In genomic region chr1:117710710-117711109, GRCh38 we compare ENCODE assay signal across 11 cellular contexts.
A peak's percentile ranks its signal among the peaks of the same experiment; 100 is the strongest.
DNase-seq lines count a peak whose midpoint lies in the region; ATAC-seq, FAIRE-seq and TF ChIP-seq lines count a peak whose summit lies in the region.
"Had no signal": no experiment of that assay in that cellular context is flagged by ENCODE, and none has a peak within 500 bp of the region (broad histone marks: within the 10 kb centered on the region; RNA-seq: fewer than 3 reads in every experiment).

No MANE protein-coding gene starts in this region.

- H3K36me3 Mint-ChIP-seq in activated naive CD8-positive, alpha-beta T cell treated with anti-CD3 and anti-CD28 coated beads, Interleukin-2, amount 50 U/mL, for 24 hours (ENCODE audit: low read depth): peaks cover 2% of the 10 kb centered on the region
- no peaks in the 10 kb centered on the region for H3K36me3 Mint-ChIP-seq in activated CD4-positive, alpha-beta memory T cell treated with anti-CD3 and anti-CD28 coated beads for 36 hours

- 18% methylated on average over 8 of the region's 8 CpGs for WGBS in HepG2 (ENCODE audit: low lambda C conversion rate)
- WGBS in lower leg skin, 2 donors: 89 to 90% methylated on average over 8 of the region's 8 CpGs

- CTCF ChIA-PET in HepG2 (lab: Yijun Ruan, JAX; ENCODE audit: low intra/inter-chr PET ratio, low total read pairs): interaction anchor here (2.0 kb wide), 1 partner anchor 43 kb away, joined by 8 read pairs; no protein-coding TSS in a partner anchor
- CTCF ChIA-PET in activated CD4-positive, alpha-beta memory T cell treated with anti-CD3 and anti-CD28 coated beads for 36 hours (lab: Charles Lee): interaction anchor here (0.8 to 2.4 kb wide), 5 partner anchors 11 to 49 kb away, joined by 3 to 12 read pairs (median 4); no protein-coding TSS in a partner anchor

- peaks cover 3% of the 10 kb centered on the region for H3K27me3 Mint-ChIP-seq in activated naive CD8-positive, alpha-beta T cell treated with anti-CD3 and anti-CD28 coated beads, Interleukin-2, amount 50 U/mL, for 24 hours
- peaks cover 2% of the 10 kb centered on the region for H3K27me3 Mint-ChIP-seq in activated CD4-positive, alpha-beta memory T cell treated with anti-CD3 and anti-CD28 coated beads for 36 hours

- TF ChIP-seq CTCF in GM06990 (IDR thresholded peaks at IDR 0.05; ENCODE audit: insufficient read depth, low read length, poor library complexity, severe bottlenecking): peak; percentile 46
- TF ChIP-seq CTCF in HepG2 (CRISPR knock-in tag; IDR thresholded peaks at IDR 0.05): peak; percentile 65
- no peak for TF ChIP-seq CTCF in lower leg skin (IDR thresholded peaks at IDR 0.05)

- H3K4me2 ChIP-seq in HepG2 (ENCODE audit: low read depth, low read length): no peak overlapping the region

- TF ChIP-seq POLR2A in HepG2 (IDR thresholded peaks at IDR 0.05; ENCODE audit: insufficient read depth in 1 of 2, low read depth in 2 of 2, low read length in 2 of 2): no peak
- no peak for TF ChIP-seq POLR2A in lower leg skin (IDR thresholded peaks at IDR 0.05)

- in situ Hi-C loops in HepG2 (cut with HindIII; ENCODE audit: extremely low pct_ligation_motif_present, low pct_unique_long_range_greater_than_20kb): no loop called here

- no peaks in the 10 kb centered on the region for H3K9me3 ChIP-seq in HepG2 (ENCODE audit: low read length)

- no peak overlapping the region for H3K4me3 ChIP-seq in GM06990 (replicated peaks; ENCODE audit: low read depth, low read length)
- no peak overlapping the region for H3K4me3 ChIP-seq in HepG2 (replicated peaks in 1 of 3; ENCODE audit: insufficient read depth in 1 of 3, low read depth in 2 of 3, low read length in 3 of 3)
- no peak overlapping the region for H3K4me3 ChIP-seq in lower leg skin (ENCODE audit: low read depth, poor library complexity, severe bottlenecking)

- H3K9me3 Mint-ChIP-seq in activated naive CD8-positive, alpha-beta T cell treated with anti-CD3 and anti-CD28 coated beads, Interleukin-2, amount 50 U/mL, for 24 hours: no peaks in the 10 kb centered on the region
- peaks cover under 1% of the 10 kb centered on the region for H3K9me3 Mint-ChIP-seq in activated CD4-positive, alpha-beta memory T cell treated with anti-CD3 and anti-CD28 coated beads for 36 hours

- no peaks in the 10 kb centered on the region for H4K20me1 ChIP-seq in HepG2 (ENCODE audit: insufficient read depth, low read length)

- TF ChIP-seq RAD21 in Ishikawa (IDR thresholded peaks at IDR 0.05; ENCODE audit: low read depth) (peak; percentile 41), HepG2 (CRISPR knock-in tag; IDR thresholded peaks at IDR 0.05) (no peak)

- POLR2A ChIA-PET in HepG2 (lab: Yijun Ruan, JAX): no interaction called here
- POLR2A ChIA-PET in activated CD4-positive, alpha-beta memory T cell treated with anti-CD3 and anti-CD28 coated beads for 36 hours (lab: Charles Lee): no interaction called here

- H3K9ac ChIP-seq in HepG2 (ENCODE audit: insufficient read depth, low read depth, low read length): no peak overlapping the region

- DNase-seq in GM06990 (ENCODE audit: extremely low read depth, insufficient read length) (no peak), HepG2 (ENCODE audit: low spot score) (no peak), NCI-H187 treated with DMSO at 0.1 percent for 48 hours (lab: John Stamatoyannopoulos, UW) (no peak), lower leg skin (ENCODE audit: low spot score in 2 of 2) (no peak)
- DNase-seq in activated naive CD8-positive, alpha-beta T cell treated with anti-CD3 and anti-CD28 coated beads, Interleukin-2, amount 50 U/mL, for 24 hours: peak; percentile 11
- no peak for DNase-seq in stimulated activated CD4-positive, alpha-beta T cell treated with anti-CD3 and anti-CD28 coated beads, Interleukin-4, amount 100 ng/mL, for 4 hours
- no peak for DNase-seq in activated CD4-positive, alpha-beta memory T cell treated with anti-CD3 and anti-CD28 coated beads for 36 hours
- DNase-seq: activated T-cell treated with anti-CD3 and anti-CD28 coated beads, Interleukin-2, amount 50 U/mL, for 4 hours; naive thymus-derived CD8-positive, alpha-beta T cell; NCI-H345 had no signal

- peaks cover 4% of the 10 kb centered on the region for H3K27me3 ChIP-seq in GM06990 (replicated peaks; ENCODE audit: control insufficient read depth, insufficient read depth, low read length)
- peaks cover 1 to 5% of the 10 kb centered on the region in 2 experiments; a peak in 1 of 5 replicates for H3K27me3 ChIP-seq in HepG2 (ENCODE audit: control insufficient read depth in 1 of 2, insufficient read depth in 2 of 2, low read length in 2 of 2)

- no TSS peak for BruUV-seq in HepG2 (replicated peaks; lab: Mats Ljungman, UMichigan)

- FAIRE-seq in HepG2 (lab: Jason Lieb, UNC): no peak

- no peak overlapping the region for H2AFZ ChIP-seq in HepG2 (ENCODE audit: low read length)

- ATAC-seq in activated naive CD8-positive, alpha-beta T cell treated with anti-CD3 and anti-CD28 coated beads, Interleukin-2, amount 50 U/mL, for 24 hours: no peak
- ATAC-seq in HepG2: peak; percentile 67
- ATAC-seq: activated T-cell treated with anti-CD3 and anti-CD28 coated beads, Interleukin-2, amount 50 U/mL, for 4 hours; naive thymus-derived CD8-positive, alpha-beta T cell had no signal

- no peaks in the 10 kb centered on the region for H3K36me3 ChIP-seq in GM06990 (ENCODE audit: control insufficient read depth, insufficient read depth, low read length)
- no peaks in the 10 kb centered on the region for H3K36me3 ChIP-seq in HepG2 (replicated peaks in 1 of 2; ENCODE audit: control insufficient read depth in 1 of 2, insufficient read depth in 2 of 2, low read length in 2 of 2)

- no peaks in the 10 kb centered on the region for H3K4me1 Mint-ChIP-seq in activated naive CD8-positive, alpha-beta T cell treated with anti-CD3 and anti-CD28 coated beads, Interleukin-2, amount 50 U/mL, for 24 hours
- no peaks in the 10 kb centered on the region for H3K4me1 Mint-ChIP-seq in activated CD4-positive, alpha-beta memory T cell treated with anti-CD3 and anti-CD28 coated beads for 36 hours (ENCODE audit: low read depth)
- H3K4me1 Mint-ChIP-seq: naive thymus-derived CD8-positive, alpha-beta T cell had no signal

- TF ChIP-seq EP300 in Ishikawa (IDR thresholded peaks at IDR 0.05; ENCODE audit: borderline replicate concordance): no peak
- TF ChIP-seq EP300 in HepG2 (IDR thresholded peaks at IDR 0.05; ENCODE audit: low read depth in 2 of 2, low read length in 2 of 2): no peak
- no peak for TF ChIP-seq EP300 in HepG2 (CRISPR knock-in tag; IDR thresholded peaks at IDR 0.05; ENCODE audit: borderline replicate concordance)

- H3K4me1 ChIP-seq in HepG2 (ENCODE audit: insufficient read depth, low read length): no peaks in the 10 kb centered on the region

- H3K27ac Mint-ChIP-seq in activated naive CD8-positive, alpha-beta T cell treated with anti-CD3 and anti-CD28 coated beads, Interleukin-2, amount 50 U/mL, for 24 hours: no peak overlapping the region
- H3K27ac Mint-ChIP-seq in activated CD4-positive, alpha-beta memory T cell treated with anti-CD3 and anti-CD28 coated beads for 36 hours: no peak overlapping the region

- no peak overlapping the region for H3K4me3 Mint-ChIP-seq in activated naive CD8-positive, alpha-beta T cell treated with anti-CD3 and anti-CD28 coated beads, Interleukin-2, amount 50 U/mL, for 24 hours
- no peak overlapping the region for H3K4me3 Mint-ChIP-seq in activated CD4-positive, alpha-beta memory T cell treated with anti-CD3 and anti-CD28 coated beads for 36 hours
- H3K4me3 Mint-ChIP-seq: activated T-cell treated with anti-CD3 and anti-CD28 coated beads, Interleukin-2, amount 50 U/mL, for 4 hours; naive thymus-derived CD8-positive, alpha-beta T cell had no signal

- H3K27ac ChIP-seq in HepG2 (ENCODE audit: extremely low read length, insufficient read depth, low read length): no peak overlapping the region

- intact Hi-C loops in HepG2 (cut with micrococcal nuclease; ENCODE audit: unreplicated experiment) (loop anchor here (1.0 to 2.0 kb wide), 2 partner anchors 44 to 185 kb away; no protein-coding TSS in a partner anchor), lower leg skin (cut with DNase I; ENCODE audit: low total_unique reads) (no loop called here)
- intact Hi-C loops in activated CD4-positive, alpha-beta memory T cell treated with anti-CD3 and anti-CD28 coated beads for 36 hours (cut with micrococcal nuclease): no loop called here

- no peaks in the 10 kb centered on the region for H3K79me2 ChIP-seq in HepG2 (ENCODE audit: insufficient read depth, low read length)

TF ChIP-seq in Ishikawa, 13 proteins besides CTCF, POLR2A, EP300 and RAD21 (continues in another document):
- TF ChIP-seq YY1 (IDR thresholded peaks at IDR 0.05; ENCODE audit: low read depth) (no peak), TCF12 (IDR thresholded peaks at IDR 0.05; ENCODE audit: low read depth) (no peak), TEAD4 (IDR thresholded peaks at IDR 0.05) (no peak)

TF ChIP-seq in HepG2, 621 proteins besides CTCF, POLR2A, EP300 and RAD21 (continues in another document):
- TF ChIP-seq HOXD1 (CRISPR knock-in tag; IDR thresholded peaks at IDR 0.05) (no peak), TMF1 (CRISPR knock-in tag; IDR thresholded peaks at IDR 0.05; ENCODE audit: low read depth) (no peak), KDM5B (CRISPR knock-in tag; IDR thresholded peaks at IDR 0.05; ENCODE audit: borderline replicate concordance) (no peak), STAG1 (CRISPR knock-in tag; IDR thresholded peaks at IDR 0.05) (peak; percentile 59), ZNF644 (CRISPR knock-in tag; IDR thresholded peaks at IDR 0.05; ENCODE audit: low read depth) (no peak)
- TF ChIP-seq, protein P1, sequence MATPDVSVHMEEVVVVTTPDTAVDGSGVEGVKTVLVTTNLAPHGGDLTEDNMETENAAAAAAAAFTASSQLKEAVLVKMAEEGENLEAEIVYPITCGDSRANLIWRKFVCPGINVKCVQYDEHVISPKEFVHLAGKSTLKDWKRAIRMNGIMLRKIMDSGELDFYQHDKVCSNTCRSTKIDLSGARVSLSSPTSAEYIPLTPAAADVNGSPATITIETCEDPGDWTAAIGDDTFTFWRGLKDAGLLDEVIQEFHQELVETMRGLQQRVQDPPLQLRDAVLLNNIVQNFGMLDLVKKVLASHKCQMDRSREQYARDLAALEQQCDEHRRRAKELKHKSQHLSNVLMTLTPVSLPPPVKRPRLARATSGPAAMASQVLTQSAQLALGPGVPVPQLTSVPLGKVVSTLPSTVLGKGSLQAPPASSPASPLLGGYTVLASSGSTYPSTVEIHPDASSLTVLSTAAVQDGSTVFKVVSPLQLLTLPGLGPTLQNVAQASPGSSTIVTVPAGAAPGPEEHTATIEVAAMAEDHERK (CRISPR knock-in tag; IDR thresholded peaks at IDR 0.05; ENCODE audit: low read depth): no peak
- TF ChIP-seq, protein P2, sequence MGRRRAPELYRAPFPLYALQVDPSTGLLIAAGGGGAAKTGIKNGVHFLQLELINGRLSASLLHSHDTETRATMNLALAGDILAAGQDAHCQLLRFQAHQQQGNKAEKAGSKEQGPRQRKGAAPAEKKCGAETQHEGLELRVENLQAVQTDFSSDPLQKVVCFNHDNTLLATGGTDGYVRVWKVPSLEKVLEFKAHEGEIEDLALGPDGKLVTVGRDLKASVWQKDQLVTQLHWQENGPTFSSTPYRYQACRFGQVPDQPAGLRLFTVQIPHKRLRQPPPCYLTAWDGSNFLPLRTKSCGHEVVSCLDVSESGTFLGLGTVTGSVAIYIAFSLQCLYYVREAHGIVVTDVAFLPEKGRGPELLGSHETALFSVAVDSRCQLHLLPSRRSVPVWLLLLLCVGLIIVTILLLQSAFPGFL (CRISPR knock-in tag; IDR thresholded peaks at IDR 0.05): no peak

Comparison
In these comparisons a context has a peak if more than half of its experiments do, and no peak if none do; other contexts are left out.
1. CTCF ChIP-seq: peak in GM06990 (single experiment) and HepG2 (single experiment); none in lower leg skin (0 of 3).